In genomic region chr2:166458682-166459081, GRCh38 we compare ENCODE assay signal across 31 cellular contexts. TPM values are rescaled to one million over a fixed set of nuclear protein-coding genes. Genes with fewer than 3 reads are reported as not detected.
"Had no signal": no experiment of that assay in that cellular context is flagged by ENCODE, and none has a peak within 500 bp of the region (broad histone marks: within the 10 kb centered on the region; RNA-seq: fewer than 3 reads in every experiment).

No MANE protein-coding gene starts in this region.

- FAIRE-seq: colon had no signal

- H3K27ac ChIP-seq: ascending aorta, esophagus squamous epithelium, gastrocnemius medialis, heart left ventricle, VCaP had no signal

- H3K36me3 Mint-ChIP-seq: activated naive CD4-positive, alpha-beta T cell treated with anti-CD3 and anti-CD28 coated beads, Interleukin-2, amount 10 ng/mL, durations not matched to agents 7 days and 5 days; activated naive CD4-positive, alpha-beta T cell treated with anti-CD3 and anti-CD28 coated beads, Interleukin-2, amount 50 U/mL, for 72 hours; activated naive CD8-positive, alpha-beta T cell treated with anti-CD3 and anti-CD28 coated beads, Interleukin-2, amount 10 ng/mL, durations not matched to agents 7 days and 5 days; WTC11 had no signal

- H3K4me3 Mint-ChIP-seq: activated CD4-positive, alpha-beta memory T cell treated with anti-CD3 and anti-CD28 coated beads, Interleukin-2, amount 10 ng/mL, durations not matched to agents 7 days and 5 days; activated CD4-positive, alpha-beta T cell treated with anti-CD3 and anti-CD28 coated beads, Interleukin-2, amount 10 ng/mL, durations not matched to agents 7 days and 5 days; activated naive CD4-positive, alpha-beta T cell treated with anti-CD3 and anti-CD28 coated beads, Interleukin-2, amount 10 ng/mL, durations not matched to agents 7 days and 5 days; activated naive CD8-positive, alpha-beta T cell treated with anti-CD3 and anti-CD28 coated beads, Interleukin-2, amount 10 ng/mL, durations not matched to agents 7 days and 5 days; activated T-cell treated with anti-CD3 and anti-CD28 coated beads, Interleukin-2, amount 50 U/mL, for 24 hours; activated T-cell treated with anti-CD3 and anti-CD28 coated beads, Interleukin-2, amount 50 U/mL, for 72 hours; brain; endodermal cell; WTC11 had no signal

- DNase-seq: activated CD4-positive, alpha-beta memory T cell treated with anti-CD3 and anti-CD28 coated beads, Interleukin-2, amount 10 ng/mL, durations not matched to agents 7 days and 5 days; activated CD4-positive, alpha-beta T cell treated with anti-CD3 and anti-CD28 coated beads for 1 hour; activated CD4-positive, alpha-beta T cell treated with anti-CD3 and anti-CD28 coated beads for 4 hours; activated CD4-positive, alpha-beta T cell treated with anti-CD3 and anti-CD28 coated beads, Interleukin-2, amount 10 ng/mL, durations not matched to agents 7 days and 5 days; activated CD4-positive, alpha-beta T cell treated with anti-CD3 and anti-CD28 coated beads, Interleukin-2, amount 50 U/mL, for 4 hours; activated CD8-positive, alpha-beta memory T cell treated with anti-CD3 and anti-CD28 coated beads, Interleukin-2, amount 50 U/mL, for 48 hours; activated gamma-delta T cell; activated naive CD4-positive, alpha-beta T cell; activated naive CD4-positive, alpha-beta T cell treated with anti-CD3 and anti-CD28 coated beads, Interleukin-2, amount 10 ng/mL, durations not matched to agents 7 days and 5 days; activated naive CD8-positive, alpha-beta T cell treated with anti-CD3 and anti-CD28 coated beads, Interleukin-2, amount 10 ng/mL, durations not matched to agents 7 days and 5 days; activated T-cell treated with anti-CD3 and anti-CD28 coated beads for 4 hours; activated T-cell treated with anti-CD3 and anti-CD28 coated beads, Interleukin-2, amount 50 U/mL, for 24 hours; activated T-cell treated with anti-CD3 and anti-CD28 coated beads, Interleukin-2, amount 50 U/mL, for 72 hours; caudate nucleus; effector memory CD4-positive, alpha-beta T cell; endodermal cell; erythroblast; esophagus squamous epithelium; gastrocnemius medialis; glutamatergic neuron; heart left ventricle; hypothalamus; T-helper 2 cell had no signal

- ATAC-seq: activated naive CD4-positive, alpha-beta T cell treated with anti-CD3 and anti-CD28 coated beads, Interleukin-2, amount 50 U/mL, for 72 hours; activated T-cell treated with anti-CD3 and anti-CD28 coated beads, Interleukin-2, amount 50 U/mL, for 72 hours; gastrocnemius medialis; heart left ventricle; WTC11 had no signal

- H3K27ac Mint-ChIP-seq: activated CD4-positive, alpha-beta memory T cell treated with anti-CD3 and anti-CD28 coated beads, Interleukin-2, amount 10 ng/mL, durations not matched to agents 7 days and 5 days; activated CD4-positive, alpha-beta T cell treated with anti-CD3 and anti-CD28 coated beads, Interleukin-2, amount 10 ng/mL, durations not matched to agents 7 days and 5 days; activated naive CD4-positive, alpha-beta T cell treated with anti-CD3 and anti-CD28 coated beads, Interleukin-2, amount 10 ng/mL, durations not matched to agents 7 days and 5 days; activated naive CD4-positive, alpha-beta T cell treated with anti-CD3 and anti-CD28 coated beads, Interleukin-2, amount 50 U/mL, for 72 hours; activated naive CD8-positive, alpha-beta T cell treated with anti-CD3 and anti-CD28 coated beads, Interleukin-2, amount 10 ng/mL, durations not matched to agents 7 days and 5 days; activated T-cell treated with anti-CD3 and anti-CD28 coated beads, Interleukin-2, amount 50 U/mL, for 24 hours; activated T-cell treated with anti-CD3 and anti-CD28 coated beads, Interleukin-2, amount 50 U/mL, for 72 hours; brain; endodermal cell; WTC11 had no signal

- H3K27me3 Mint-ChIP-seq: activated CD4-positive, alpha-beta memory T cell treated with anti-CD3 and anti-CD28 coated beads, Interleukin-2, amount 10 ng/mL, durations not matched to agents 7 days and 5 days; activated CD4-positive, alpha-beta T cell treated with anti-CD3 and anti-CD28 coated beads, Interleukin-2, amount 10 ng/mL, durations not matched to agents 7 days and 5 days; activated naive CD4-positive, alpha-beta T cell treated with anti-CD3 and anti-CD28 coated beads, Interleukin-2, amount 10 ng/mL, durations not matched to agents 7 days and 5 days; activated naive CD8-positive, alpha-beta T cell treated with anti-CD3 and anti-CD28 coated beads, Interleukin-2, amount 10 ng/mL, durations not matched to agents 7 days and 5 days; activated T-cell treated with anti-CD3 and anti-CD28 coated beads, Interleukin-2, amount 50 U/mL, for 24 hours; brain had no signal

- H3K4me1 Mint-ChIP-seq: activated CD4-positive, alpha-beta memory T cell treated with anti-CD3 and anti-CD28 coated beads, Interleukin-2, amount 10 ng/mL, durations not matched to agents 7 days and 5 days; activated CD4-positive, alpha-beta T cell treated with anti-CD3 and anti-CD28 coated beads, Interleukin-2, amount 10 ng/mL, durations not matched to agents 7 days and 5 days; activated naive CD4-positive, alpha-beta T cell treated with anti-CD3 and anti-CD28 coated beads, Interleukin-2, amount 10 ng/mL, durations not matched to agents 7 days and 5 days; activated naive CD8-positive, alpha-beta T cell treated with anti-CD3 and anti-CD28 coated beads, Interleukin-2, amount 10 ng/mL, durations not matched to agents 7 days and 5 days; brain; endodermal cell; WTC11 had no signal

- H3K4me3 ChIP-seq: ascending aorta, esophagus squamous epithelium, gastrocnemius medialis, heart left ventricle had no signal

- H3K9me3 ChIP-seq: ascending aorta, esophagus squamous epithelium, gastrocnemius medialis, heart left ventricle had no signal

- H3K36me3 ChIP-seq: ascending aorta, esophagus squamous epithelium, gastrocnemius medialis had no signal

- H3K4me1 ChIP-seq: ascending aorta, esophagus squamous epithelium, gastrocnemius medialis, heart left ventricle had no signal

- H3K27me3 ChIP-seq: ascending aorta, esophagus squamous epithelium, gastrocnemius medialis, heart left ventricle had no signal

- H3K9me3 Mint-ChIP-seq: activated CD4-positive, alpha-beta T cell treated with anti-CD3 and anti-CD28 coated beads, Interleukin-2, amount 10 ng/mL, durations not matched to agents 7 days and 5 days; activated naive CD4-positive, alpha-beta T cell treated with anti-CD3 and anti-CD28 coated beads, Interleukin-2, amount 10 ng/mL, durations not matched to agents 7 days and 5 days; activated naive CD8-positive, alpha-beta T cell treated with anti-CD3 and anti-CD28 coated beads, Interleukin-2, amount 10 ng/mL, durations not matched to agents 7 days and 5 days; activated T-cell treated with anti-CD3 and anti-CD28 coated beads, Interleukin-2, amount 50 U/mL, for 72 hours; brain; endodermal cell had no signal

RNA-seq across cellular contexts. Expression of gene SCN7A, which starts 35.4 kb away (rescaled TPM):
- total RNA-seq: activated CD4-positive, alpha-beta memory T cell treated with anti-CD3 and anti-CD28 coated beads, Interleukin-2, amount 10 ng/mL, durations not matched to agents 7 days and 5 days; activated CD4-positive, alpha-beta T cell treated with anti-CD3 and anti-CD28 coated beads, Interleukin-2, amount 10 ng/mL, durations not matched to agents 7 days and 5 days; activated naive CD4-positive, alpha-beta T cell treated with anti-CD3 and anti-CD28 coated beads, Interleukin-2, amount 50 U/mL, for 72 hours; activated naive CD8-positive, alpha-beta T cell treated with anti-CD3 and anti-CD28 coated beads, Interleukin-2, amount 10 ng/mL, durations not matched to agents 7 days and 5 days; activated T-cell treated with anti-CD3 and anti-CD28 coated beads, Interleukin-2, amount 50 U/mL, for 72 hours; dermis microvascular lymphatic vessel endothelial cell; T-helper 1 cell treated with Interleukin-12 subunit alpha and Interleukin-12 subunit beta and Interleukin-4 antibody, amounts not matched to agents 30 ng/mL and 1 ng/mL, for 36 hours had no signal
